ENCODE assay signal across 22 cellular contexts in genomic region chr11:69136471-69136870, GRCh38. TPM values are rescaled to one million over a fixed set of nuclear protein-coding genes. Genes with fewer than 3 reads are reported as not detected.
"Had no signal": no experiment of that assay in that cellular context is flagged by ENCODE, and none has a peak within 500 bp of the region (broad histone marks: within the 10 kb centered on the region; RNA-seq: fewer than 3 reads in every experiment).

No MANE protein-coding gene starts in this region.

- H3K27me3 ChIP-seq: foreskin keratinocyte, ovary had no signal

- H3K27ac Mint-ChIP-seq: activated CD4-positive, alpha-beta T cell treated with anti-CD3 and anti-CD28 coated beads, Interleukin-2, amount 10 ng/mL, durations not matched to agents 7 days and 5 days; activated naive CD8-positive, alpha-beta T cell treated with anti-CD3 and anti-CD28 coated beads for 36 hours; endodermal cell; memory B cell; naive B cell; stimulated activated effector memory CD8-positive, alpha-beta T cell treated with anti-CD3 and anti-CD28 coated beads, Interleukin-12 subunit alpha, Interleukin-12 subunit beta, amount 100 ng/mL, for 72 hours; WTC11 had no signal

- H3K36me3 Mint-ChIP-seq: stimulated activated effector memory CD8-positive, alpha-beta T cell treated with anti-CD3 and anti-CD28 coated beads, Interleukin-12 subunit alpha, Interleukin-12 subunit beta, amount 100 ng/mL, for 72 hours had no signal

- H3K4me3 Mint-ChIP-seq: activated CD4-positive, alpha-beta T cell treated with anti-CD3 and anti-CD28 coated beads, Interleukin-2, amount 10 ng/mL, durations not matched to agents 7 days and 5 days; activated naive CD8-positive, alpha-beta T cell treated with anti-CD3 and anti-CD28 coated beads for 36 hours; endodermal cell; memory B cell; naive B cell; stimulated activated effector memory CD8-positive, alpha-beta T cell treated with anti-CD3 and anti-CD28 coated beads, Interleukin-12 subunit alpha, Interleukin-12 subunit beta, amount 100 ng/mL, for 72 hours; WTC11 had no signal

- DNase-seq: activated CD4-positive, alpha-beta T cell treated with anti-CD3 and anti-CD28 coated beads, Interleukin-2, amount 10 ng/mL, durations not matched to agents 7 days and 5 days; activated CD8-positive, alpha-beta memory T cell treated with anti-CD3 and anti-CD28 coated beads for 24 hours; activated CD8-positive, alpha-beta memory T cell treated with anti-CD3 and anti-CD28 coated beads, Interleukin-2, amount 50 U/mL, for 48 hours; activated gamma-delta T cell treated with Interleukin-2 at 50 U/mL for 16 hours; activated naive CD8-positive, alpha-beta T cell treated with anti-CD3 and anti-CD28 coated beads for 36 hours; amniotic stem cell; endodermal cell; foreskin keratinocyte; hypothalamus; islet precursor cell; left ventricle myocardium inferior; naive B cell; stimulated activated CD4-positive, alpha-beta T cell treated with anti-CD3 and anti-CD28 coated beads, Interleukin-4, amount 100 ng/mL, for 24 hours; SW 1271 had no signal

- H3K4me3 ChIP-seq: left ventricle myocardium inferior, mucosa of descending colon, ovary, smooth muscle cell had no signal

- H3K36me3 ChIP-seq: left ventricle myocardium inferior, ovary had no signal

- H3K27me3 Mint-ChIP-seq: activated CD4-positive, alpha-beta T cell treated with anti-CD3 and anti-CD28 coated beads, Interleukin-2, amount 10 ng/mL, durations not matched to agents 7 days and 5 days; activated naive CD8-positive, alpha-beta T cell treated with anti-CD3 and anti-CD28 coated beads for 36 hours; memory B cell; naive B cell had no signal

- ATAC-seq: foreskin keratinocyte, sciatic nerve, WTC11 had no signal

- H3K4me1 Mint-ChIP-seq: activated CD4-positive, alpha-beta T cell treated with anti-CD3 and anti-CD28 coated beads, Interleukin-2, amount 10 ng/mL, durations not matched to agents 7 days and 5 days; WTC11 had no signal

RNA-seq across cellular contexts. Expression of gene SMIM38, which starts 19.3 kb away (rescaled TPM):
- total RNA-seq: dermis microvascular lymphatic vessel endothelial cell, foreskin keratinocyte, left ventricle myocardium inferior had no signal
